20 cellular contexts compared by ENCODE assay signal in genomic region chr9:81590688-81591087, GRCh38.
"Had no signal": no experiment of that assay in that cellular context is flagged by ENCODE, and none has a peak within 500 bp of the region (broad histone marks: within the 10 kb centered on the region; RNA-seq: fewer than 3 reads in every experiment).

No MANE protein-coding gene starts in this region.

- H3K27ac ChIP-seq: foreskin keratinocyte, heart left ventricle, neutrophil, spleen, upper lobe of right lung had no signal

- H3K4me3 ChIP-seq: heart left ventricle, mucosa of descending colon, spleen, testis, upper lobe of right lung had no signal

- H3K27me3 ChIP-seq: foreskin keratinocyte, heart left ventricle, neutrophil, spleen, testis, upper lobe of right lung had no signal

- FAIRE-seq: colon, islet of Langerhans had no signal

- H3K9me3 ChIP-seq: heart left ventricle, mucosa of descending colon, neutrophil, testis, upper lobe of right lung had no signal

- H3K9me3 Mint-ChIP-seq: naive thymus-derived CD8-positive, alpha-beta T cell had no signal

- H3K27ac Mint-ChIP-seq: naive thymus-derived CD8-positive, alpha-beta T cell; stimulated activated naive B cell treated with anti-CD40 and anti-IgM and Interleukin-4, amounts not matched to agents 10 μg/mL and 1 μg/mL and 100 μg/mL, for 72 hours; stimulated activated naive CD8-positive, alpha-beta T cell treated with anti-CD3 and anti-CD28 coated beads, Interleukin-15, amount 100 ng/mL, for 72 hours had no signal

- H3K4me3 Mint-ChIP-seq: naive thymus-derived CD8-positive, alpha-beta T cell; stimulated activated naive B cell treated with anti-CD40 and anti-IgM and Interleukin-4, amounts not matched to agents 10 μg/mL and 1 μg/mL and 100 μg/mL, for 72 hours; stimulated activated naive CD8-positive, alpha-beta T cell treated with anti-CD3 and anti-CD28 coated beads, Interleukin-15, amount 100 ng/mL, for 72 hours had no signal

- ATAC-seq: foreskin keratinocyte; heart left ventricle; mucosa of descending colon; sciatic nerve; stimulated activated naive B cell treated with anti-CD40 and anti-IgM and Interleukin-4, amounts not matched to agents 10 μg/mL and 1 μg/mL and 100 μg/mL, for 72 hours; upper lobe of right lung had no signal

- H3K4me1 ChIP-seq: foreskin keratinocyte had no signal

- DNase-seq: cerebellar nuclear complex; dermis blood vessel endothelial cell; foreskin keratinocyte; heart left ventricle; hypothalamus; mammary epithelial cell; mucosa of descending colon; naive thymus-derived CD8-positive, alpha-beta T cell; spleen; stimulated activated CD4-positive, alpha-beta T cell treated with anti-CD3 and anti-CD28 coated beads, Interleukin-15, amount 100 ng/mL, for 24 hours; stimulated activated CD4-positive, alpha-beta T cell treated with anti-CD3 and anti-CD28 coated beads, Interleukin-1b, Interleukin-23, amount 100 ng/mL, for 48 hours; stimulated activated CD4-positive, alpha-beta T cell treated with anti-CD3 and anti-CD28 coated beads, Interleukin-4, amount 100 ng/mL, for 24 hours; stimulated activated naive B cell treated with anti-CD40 and anti-IgM and Interleukin-4, amounts not matched to agents 10 μg/mL and 1 μg/mL and 100 μg/mL, for 72 hours; stimulated activated naive CD8-positive, alpha-beta T cell treated with anti-CD3 and anti-CD28 coated beads, Interleukin-15, amount 100 ng/mL, for 72 hours; testis; upper lobe of right lung had no signal

- H3K27me3 Mint-ChIP-seq: stimulated activated naive B cell treated with anti-CD40 and anti-IgM and Interleukin-4, amounts not matched to agents 10 μg/mL and 1 μg/mL and 100 μg/mL, for 72 hours had no signal
